Comparison of ENCODE assay signal across 24 cellular contexts in genomic region chr2:69217333-69218080, GRCh38.
DNase-seq lines count a peak whose midpoint lies in the region; ATAC-seq, FAIRE-seq and TF ChIP-seq lines count a peak whose summit lies in the region.
"Had no signal": no experiment of that assay in that cellular context is flagged by ENCODE, and none has a peak within 500 bp of the region (broad histone marks: within the 10 kb centered on the region; RNA-seq: fewer than 3 reads in every experiment).

No MANE protein-coding gene starts in this region.

- H3K4me1 Mint-ChIP-seq in astrocyte (ENCODE audit: low read depth, unreplicated experiment) (peaks cover 25% of the 10 kb centered on the region), Calu3 (ENCODE audit: low read depth, unreplicated experiment) (no peaks in the 10 kb centered on the region)
- H3K4me1 Mint-ChIP-seq in activated T-helper 2 cell treated with anti-CD3 and anti-CD28 coated beads, Interferon-gamma antibody, Interleukin-2, Interleukin-4, amounts not matched to agents 10 μg/mL and 5 μg/mL and 100 μg/mL, durations not matched to agents 14 hours and 24 hours and 36 hours (ENCODE audit: low read depth), result no peaks in the 10 kb centered on the region
- H3K4me1 Mint-ChIP-seq: activated CD4-positive, alpha-beta T cell treated with anti-CD3 and anti-CD28 coated beads, Interleukin-2, amount 10 ng/mL, durations not matched to agents 7 days and 5 days; activated naive CD8-positive, alpha-beta T cell treated with anti-CD3 and anti-CD28 coated beads, Interleukin-2, amount 10 ng/mL, durations not matched to agents 7 days and 5 days; neural progenitor cell; stimulated activated effector memory CD8-positive, alpha-beta T cell treated with anti-CD3 and anti-CD28 coated beads, Interleukin-12 subunit alpha, Interleukin-12 subunit beta, amount 100 ng/mL, for 72 hours had no signal

- H3K27ac ChIP-seq in astrocyte (ENCODE audit: low read depth, low read length), result no peak overlapping the region
- H3K27ac ChIP-seq: neural progenitor cell, prostate gland, skin epidermis, uterus had no signal

- CTCF ChIA-PET in Calu3 (lab: Charles Lee), result interaction anchor here (0.6 kb wide), 1 partner anchor 189 kb away, joined by 4 read pairs; no protein-coding TSS in a partner anchor

- in situ Hi-C loops in GM13976 (cut with MboI; ENCODE audit: low sequenced_read_pairs, unreplicated experiment), result no loop called here

- H3K36me3 Mint-ChIP-seq in astrocyte (ENCODE audit: low read depth, unreplicated experiment), result peaks cover 13% of the 10 kb centered on the region
- no peaks in the 10 kb centered on the region for H3K36me3 Mint-ChIP-seq in activated T-helper 2 cell treated with anti-CD3 and anti-CD28 coated beads, Interferon-gamma antibody, Interleukin-2, Interleukin-4, amounts not matched to agents 10 μg/mL and 5 μg/mL and 100 μg/mL, durations not matched to agents 14 hours and 24 hours and 36 hours (ENCODE audit: low read depth)
- no peaks in the 10 kb centered on the region for H3K36me3 Mint-ChIP-seq in Calu3 (ENCODE audit: insufficient read depth, unreplicated experiment)
- H3K36me3 Mint-ChIP-seq: activated naive CD8-positive, alpha-beta T cell treated with anti-CD3 and anti-CD28 coated beads, Interleukin-2, amount 10 ng/mL, durations not matched to agents 7 days and 5 days; stimulated activated effector memory CD8-positive, alpha-beta T cell treated with anti-CD3 and anti-CD28 coated beads, Interleukin-12 subunit alpha, Interleukin-12 subunit beta, amount 100 ng/mL, for 72 hours had no signal

- H3K4me3 Mint-ChIP-seq in astrocyte (ENCODE audit: unreplicated experiment) (no peak overlapping the region), Calu3 (ENCODE audit: low read depth, unreplicated experiment) (no peak overlapping the region)
- H3K4me3 Mint-ChIP-seq in activated T-helper 2 cell treated with anti-CD3 and anti-CD28 coated beads, Interferon-gamma antibody, Interleukin-2, Interleukin-4, amounts not matched to agents 10 μg/mL and 5 μg/mL and 100 μg/mL, durations not matched to agents 14 hours and 24 hours and 36 hours (ENCODE audit: low read depth), result no peak overlapping the region
- H3K4me3 Mint-ChIP-seq: activated CD4-positive, alpha-beta T cell treated with anti-CD3 and anti-CD28 coated beads, Interleukin-2, amount 10 ng/mL, durations not matched to agents 7 days and 5 days; activated naive CD8-positive, alpha-beta T cell treated with anti-CD3 and anti-CD28 coated beads, Interleukin-2, amount 10 ng/mL, durations not matched to agents 7 days and 5 days; GM23338; neural progenitor cell; stimulated activated effector memory CD8-positive, alpha-beta T cell treated with anti-CD3 and anti-CD28 coated beads, Interleukin-12 subunit alpha, Interleukin-12 subunit beta, amount 100 ng/mL, for 72 hours had no signal

- no peak overlapping the region for H3K4me3 ChIP-seq in astrocyte (ENCODE audit: insufficient read depth, low read depth, low read length)
- H3K4me3 ChIP-seq: GM23338, left ventricle myocardium inferior, MG63, neural progenitor cell, prostate gland, skin epidermis, uterus had no signal

- H3K36me3 ChIP-seq in astrocyte (ENCODE audit: insufficient read depth, low read length), result no peaks in the 10 kb centered on the region
- H3K36me3 ChIP-seq: BE2C, left ventricle myocardium inferior, neural progenitor cell, prostate gland, uterus had no signal

- H3K27me3 Mint-ChIP-seq in astrocyte (ENCODE audit: low read depth, unreplicated experiment) (no peaks in the 10 kb centered on the region), Calu3 (ENCODE audit: unreplicated experiment) (peaks cover 75% of the 10 kb centered on the region)
- peaks cover 21% of the 10 kb centered on the region for H3K27me3 Mint-ChIP-seq in activated T-helper 2 cell treated with anti-CD3 and anti-CD28 coated beads, Interferon-gamma antibody, Interleukin-2, Interleukin-4, amounts not matched to agents 10 μg/mL and 5 μg/mL and 100 μg/mL, durations not matched to agents 14 hours and 24 hours and 36 hours (ENCODE audit: low read depth)

- H3K79me2 ChIP-seq in astrocyte (ENCODE audit: insufficient read depth, low read length), result no peaks in the 10 kb centered on the region

- H3K9me3 ChIP-seq in astrocyte (ENCODE audit: insufficient read depth, low read depth, low read length), result no peaks in the 10 kb centered on the region
- H3K9me3 ChIP-seq: BE2C, left ventricle myocardium inferior, MG63, prostate gland, uterus had no signal

- H3K9me3 Mint-ChIP-seq in astrocyte (ENCODE audit: unreplicated experiment) (peaks cover 3% of the 10 kb centered on the region), Calu3 (ENCODE audit: low read depth, unreplicated experiment) (peaks cover 4% of the 10 kb centered on the region)
- H3K9me3 Mint-ChIP-seq in activated T-helper 2 cell treated with anti-CD3 and anti-CD28 coated beads, Interferon-gamma antibody, Interleukin-2, Interleukin-4, amounts not matched to agents 10 μg/mL and 5 μg/mL and 100 μg/mL, durations not matched to agents 14 hours and 24 hours and 36 hours, result no peaks in the 10 kb centered on the region
- H3K9me3 Mint-ChIP-seq: activated CD4-positive, alpha-beta T cell treated with anti-CD3 and anti-CD28 coated beads, Interleukin-2, amount 10 ng/mL, durations not matched to agents 7 days and 5 days; activated naive CD8-positive, alpha-beta T cell treated with anti-CD3 and anti-CD28 coated beads, Interleukin-2, amount 10 ng/mL, durations not matched to agents 7 days and 5 days; GM23338; neural progenitor cell; stimulated activated effector memory CD8-positive, alpha-beta T cell treated with anti-CD3 and anti-CD28 coated beads, Interleukin-12 subunit alpha, Interleukin-12 subunit beta, amount 100 ng/mL, for 72 hours had no signal

- H2AFZ ChIP-seq in astrocyte (ENCODE audit: low read depth, low read length), result no peak overlapping the region
- H2AFZ ChIP-seq: GM23338, neural progenitor cell had no signal

- BruUV-seq in Calu3 (replicated peaks; lab: Mats Ljungman, UMichigan), result no TSS peak

- H3K4me1 ChIP-seq in astrocyte (ENCODE audit: insufficient read depth, low read length), result peaks cover 34% of the 10 kb centered on the region
- H3K4me1 ChIP-seq: neural progenitor cell, prostate gland had no signal

- H3K27ac Mint-ChIP-seq in astrocyte (ENCODE audit: unreplicated experiment), result no peak overlapping the region
- H3K27ac Mint-ChIP-seq in activated T-helper 2 cell treated with anti-CD3 and anti-CD28 coated beads, Interferon-gamma antibody, Interleukin-2, Interleukin-4, amounts not matched to agents 10 μg/mL and 5 μg/mL and 100 μg/mL, durations not matched to agents 14 hours and 24 hours and 36 hours, result no peak overlapping the region
- H3K27ac Mint-ChIP-seq in Calu3 (ENCODE audit: unreplicated experiment), result no peak overlapping the region
- H3K27ac Mint-ChIP-seq: activated CD4-positive, alpha-beta T cell treated with anti-CD3 and anti-CD28 coated beads, Interleukin-2, amount 10 ng/mL, durations not matched to agents 7 days and 5 days; activated naive CD8-positive, alpha-beta T cell treated with anti-CD3 and anti-CD28 coated beads, Interleukin-2, amount 10 ng/mL, durations not matched to agents 7 days and 5 days; GM23338; neural progenitor cell; stimulated activated effector memory CD8-positive, alpha-beta T cell treated with anti-CD3 and anti-CD28 coated beads, Interleukin-12 subunit alpha, Interleukin-12 subunit beta, amount 100 ng/mL, for 72 hours had no signal

- H3K27me3 ChIP-seq in astrocyte (ENCODE audit: insufficient read depth, low read length), result no peaks in the 10 kb centered on the region
- H3K27me3 ChIP-seq: BE2C, MG63, neural progenitor cell, uterus had no signal

- no peaks in the 10 kb centered on the region for H4K20me1 ChIP-seq in astrocyte (ENCODE audit: insufficient read depth, low read length)

- peak overlapping the region; percentile 53 for H3K4me2 ChIP-seq in astrocyte (ENCODE audit: low read length)
- H3K4me2 ChIP-seq: GM23338, neural progenitor cell had no signal

- DNase-seq in COR-L47 (lab: John Stamatoyannopoulos, UW), result peak; percentile 41
- peak; percentile 80 for DNase-seq in NCI-H1105 (lab: John Stamatoyannopoulos, UW)
- DNase-seq in NCI-H2171 (lab: John Stamatoyannopoulos, UW), result peak; percentile 52
- DNase-seq in astrocyte (ENCODE audit: low read depth), result no peak
- no peak for DNase-seq in activated T-helper 2 cell treated with anti-CD3 and anti-CD28 coated beads, Interferon-gamma antibody, Interleukin-2, Interleukin-4, amounts not matched to agents 10 μg/mL and 5 μg/mL and 100 μg/mL, durations not matched to agents 14 hours and 24 hours and 36 hours (ENCODE audit: low spot score)
- DNase-seq in GM13976 (ENCODE audit: low spot score), result no peak
- DNase-seq in Calu3, result no peak
- DNase-seq: activated CD4-positive, alpha-beta T cell treated with anti-CD3 and anti-CD28 coated beads, Interleukin-2, amount 10 ng/mL, durations not matched to agents 7 days and 5 days; activated effector memory CD4-positive, alpha-beta T cell treated with Interleukin-2 at 50 U/mL for 16 hours; activated naive CD8-positive, alpha-beta T cell treated with anti-CD3 and anti-CD28 coated beads, Interleukin-2, amount 10 ng/mL, durations not matched to agents 7 days and 5 days; effector CD8-positive, alpha-beta T cell; erythroblast; stimulated activated CD4-positive, alpha-beta T cell treated with anti-CD3 and anti-CD28 coated beads, Interleukin-2, amount 100 ng/mL, for 24 hours; T-helper 2 cell; uterus had no signal

- H3K9ac ChIP-seq in astrocyte (ENCODE audit: low read length), result no peak overlapping the region
- H3K9ac ChIP-seq: neural progenitor cell had no signal

- TF ChIP-seq CTCF in astrocyte (IDR thresholded peaks at IDR 0.05; ENCODE audit: insufficient read depth, low read depth, low read length), result no peak
- no peak for TF ChIP-seq CTCF in GM13976 (IDR thresholded peaks at IDR 0.05; ENCODE audit: borderline replicate concordance, control extremely low read depth, extremely low read depth, insufficient read depth, missing control alignments)
- no peak for TF ChIP-seq CTCF in Calu3 (IDR thresholded peaks at IDR 0.05; ENCODE audit: unreplicated experiment)

- no peak for FAIRE-seq in astrocyte (lab: Jason Lieb, UNC)

- intact Hi-C loops in activated T-helper 2 cell treated with anti-CD3 and anti-CD28 coated beads, Interferon-gamma antibody, Interleukin-2, Interleukin-4, amounts not matched to agents 10 μg/mL and 5 μg/mL and 100 μg/mL, durations not matched to agents 14 hours and 24 hours and 36 hours (cut with micrococcal nuclease), result no loop called here
- intact Hi-C loops in Calu3 (cut with micrococcal nuclease; ENCODE audit: unreplicated experiment), result no loop called here

- no peak for ATAC-seq in HG03378 (IDR thresholded peaks at IDR 0.05; ENCODE audit: unreplicated experiment)
- ATAC-seq: GM23338; stimulated activated effector memory CD8-positive, alpha-beta T cell treated with anti-CD3 and anti-CD28 coated beads, Interleukin-12 subunit alpha, Interleukin-12 subunit beta, amount 100 ng/mL, for 72 hours had no signal

Comparison
In these comparisons a context has a peak if more than half of its experiments do, and no peak if none do; other contexts are left out.
1. DNase-seq: peak in COR-L47 (single experiment), NCI-H1105 (single experiment) and NCI-H2171 (single experiment); none in astrocyte (single experiment), activated T-helper 2 cell treated with anti-CD3 and anti-CD28 coated beads, Interferon-gamma antibody, Interleukin-2, Interleukin-4, amounts not matched to agents 10 μg/mL and 5 μg/mL and 100 μg/mL, durations not matched to agents 14 hours and 24 hours and 36 hours (single experiment), GM13976 (single experiment) and Calu3 (single experiment).